1 cellular context compared by ENCODE assay signal in genomic region chr4:56434599-56435000, GRCh38.
TF ChIP-seq lines count a peak whose summit lies in the region.

No MANE protein-coding gene starts in this region.

TF ChIP-seq in HEK293, 187 proteins besides CTCF, POLR2A, EP300 and RAD21 (continued from another document):
- TF ChIP-seq ZBTB10 (tag by site-specific recombination; IDR thresholded peaks at IDR 0.05) (no peak), KLF16 (tag by site-specific recombination; IDR thresholded peaks at IDR 0.05) (no peak), ZNF274 (IDR thresholded peaks at IDR 0.05; ENCODE audit: low read length) (no peak), ZNF274 (tag by site-specific recombination; IDR thresholded peaks at IDR 0.05; ENCODE audit: borderline replicate concordance) (no peak), PRDM6 (tag by site-specific recombination; IDR thresholded peaks at IDR 0.05) (no peak), ZNF398 (tag by site-specific recombination; IDR thresholded peaks at IDR 0.05) (no peak), ZBTB49 (tag by site-specific recombination; IDR thresholded peaks at IDR 0.05; ENCODE audit: low read depth) (no peak), ZNF148 (tag by site-specific recombination; IDR thresholded peaks at IDR 0.05; ENCODE audit: borderline replicate concordance) (no peak), ZNF544 (tag by site-specific recombination; IDR thresholded peaks at IDR 0.05) (no peak), GLI4 (tag by site-specific recombination; IDR thresholded peaks at IDR 0.05) (no peak)
